20 cellular contexts compared by ENCODE assay signal in genomic region chr4:55366621-55367020, GRCh38.
"Had no signal": no experiment of that assay in that cellular context is flagged by ENCODE, and none has a peak within 500 bp of the region (broad histone marks: within the 10 kb centered on the region; RNA-seq: fewer than 3 reads in every experiment).

No MANE protein-coding gene starts in this region.

- H3K4me3 ChIP-seq: body of pancreas, lung, pancreas, tibial artery, uterus had no signal

- H3K4me1 ChIP-seq: body of pancreas, pancreas, tibial artery, uterus had no signal

- H3K27ac Mint-ChIP-seq: activated naive CD4-positive, alpha-beta T cell treated with anti-CD3 and anti-CD28 coated beads, Interleukin-2, amount 50 U/mL, for 24 hours; mesothelial cell of epicardium; nephron progenitor cell had no signal

- DNase-seq: activated CD4-positive, alpha-beta T cell treated with anti-CD3 and anti-CD28 coated beads, Interleukin-2, amount 50 U/mL, for 1 hour; activated CD4-positive, CD25-positive, alpha-beta regulatory T cell; activated CD8-positive, alpha-beta memory T cell treated with anti-CD3 and anti-CD28 coated beads, Interleukin-2, amount 50 U/mL, for 4 hours; activated effector memory CD4-positive, alpha-beta T cell treated with anti-CD3 and anti-CD28 coated beads, Interleukin-2, amount 50 U/mL, for 16 hours; activated T-cell treated with anti-CD3 and anti-CD28 coated beads, Interleukin-2, amount 50 U/mL, for 48 hours; body of pancreas; effector CD8-positive, alpha-beta T cell; nephron progenitor cell; pancreas; SIG-M5; stimulated activated CD8-positive, alpha-beta memory T cell treated with anti-CD3 and anti-CD28 coated beads, Interleukin-4, amount 100 ng/mL, for 48 hours; stimulated activated naive CD4-positive, alpha-beta T cell; T-helper 1 cell; T-helper 9 cell; tibial artery; uterus had no signal

- H3K27me3 Mint-ChIP-seq: activated naive CD4-positive, alpha-beta T cell treated with anti-CD3 and anti-CD28 coated beads, Interleukin-2, amount 50 U/mL, for 24 hours; central memory CD8-positive, alpha-beta T cell had no signal

- H3K27ac ChIP-seq: body of pancreas, pancreas, tibial artery, uterus had no signal

- FAIRE-seq: pancreas had no signal

- H3K36me3 ChIP-seq: pancreas, uterus had no signal

- H3K4me1 Mint-ChIP-seq: activated naive CD4-positive, alpha-beta T cell treated with anti-CD3 and anti-CD28 coated beads, Interleukin-2, amount 50 U/mL, for 24 hours; central memory CD8-positive, alpha-beta T cell; mesothelial cell of epicardium had no signal

- ATAC-seq: body of pancreas, pancreas had no signal

- H3K9me3 ChIP-seq: body of pancreas, pancreas, tibial artery, uterus had no signal

- H3K4me3 Mint-ChIP-seq: activated naive CD4-positive, alpha-beta T cell treated with anti-CD3 and anti-CD28 coated beads, Interleukin-2, amount 50 U/mL, for 24 hours; central memory CD8-positive, alpha-beta T cell; mesothelial cell of epicardium; nephron progenitor cell had no signal

- H3K9me3 Mint-ChIP-seq: activated naive CD4-positive, alpha-beta T cell treated with anti-CD3 and anti-CD28 coated beads, Interleukin-2, amount 50 U/mL, for 24 hours; central memory CD8-positive, alpha-beta T cell; mesothelial cell of epicardium; nephron progenitor cell had no signal

- H3K36me3 Mint-ChIP-seq: activated naive CD4-positive, alpha-beta T cell treated with anti-CD3 and anti-CD28 coated beads, Interleukin-2, amount 50 U/mL, for 24 hours had no signal

- H3K27me3 ChIP-seq: body of pancreas, pancreas, tibial artery, uterus had no signal
